In the genomic region with DNA sequence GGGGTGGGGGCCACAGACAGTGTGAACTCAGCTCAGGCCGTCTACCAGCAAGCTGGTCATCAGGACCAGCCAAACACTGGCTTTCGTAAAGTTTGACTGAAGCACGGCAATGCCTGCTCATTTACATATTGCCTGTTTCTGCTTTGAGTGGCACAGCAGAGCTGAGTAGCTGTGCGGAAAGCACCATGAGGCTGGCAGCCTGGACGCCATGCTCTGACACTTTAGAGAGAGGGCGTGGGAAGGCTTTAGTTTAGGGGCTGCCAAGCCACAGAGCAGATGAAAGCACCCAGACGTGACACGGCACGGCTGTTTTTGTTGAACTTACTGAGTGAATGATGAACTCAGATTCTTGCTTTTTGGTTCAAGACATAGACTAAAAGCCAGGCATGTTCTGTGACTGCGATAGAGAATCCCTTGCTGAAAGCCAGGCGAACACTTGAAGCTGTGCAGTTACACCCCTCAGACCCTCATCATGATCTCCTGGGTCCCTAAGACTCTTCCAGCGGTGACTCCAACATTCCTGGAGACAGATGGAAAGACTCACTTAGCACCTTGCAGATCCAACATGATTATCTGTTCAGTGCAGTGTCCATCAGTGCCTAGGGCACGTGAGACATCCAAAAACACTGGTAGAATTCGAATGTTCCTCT, we compare ENCODE assay signal across 9 cellular contexts.
DNase-seq lines count a peak whose midpoint lies in the region; ATAC-seq and TF ChIP-seq lines count a peak whose summit lies in the region.
"Had no signal": no experiment of that assay in that cellular context is flagged by ENCODE, and none has a peak within 500 bp of the region (broad histone marks: within the 10 kb centered on the region; RNA-seq: fewer than 3 reads in every experiment).

No MANE protein-coding gene starts in this region.

- intact Hi-C loops in dorsolateral prefrontal cortex (cut with DNase I) = no loop called here

- H3K27me3 ChIP-seq in dorsolateral prefrontal cortex = no peaks in the 10 kb centered on the region
- H3K27me3 ChIP-seq: cardiac muscle cell had no signal

- DNase-seq in GM03348 (ENCODE audit: low spot score) = peak; percentile 57
- peak; percentile 93 for DNase-seq in fibroblast of villous mesenchyme (ENCODE audit: low read depth)
- DNase-seq in HPDE6-E6E7 (ENCODE audit: extremely low spot score) = no peak
- DNase-seq in hypothalamus (lab: John Stamatoyannopoulos, UW) = no peak
- no peak for DNase-seq in NCI-H2196 treated with DMSO at 0.1 percent for 48 hours (lab: John Stamatoyannopoulos, UW; ENCODE audit: unreplicated experiment)
- DNase-seq in dorsolateral prefrontal cortex = no peak

- H3K4me3 ChIP-seq in fibroblast of villous mesenchyme (ENCODE audit: low read depth, low read length) (no peak overlapping the region), dorsolateral prefrontal cortex (no peak overlapping the region)
- H3K4me3 ChIP-seq: cardiac muscle cell had no signal

- ATAC-seq in GM19467 (IDR thresholded peaks at IDR 0.05; ENCODE audit: unreplicated experiment) = peak; percentile 98
- ATAC-seq in HG03460 (IDR thresholded peaks at IDR 0.05; ENCODE audit: unreplicated experiment) = peak; percentile 98

- TF ChIP-seq CTCF in fibroblast of villous mesenchyme (IDR thresholded peaks at IDR 0.05; ENCODE audit: insufficient read depth, low read depth, low read length) (no peak), dorsolateral prefrontal cortex (IDR thresholded peaks at IDR 0.05 in 54 of 56, conservative IDR thresholded peaks at IDR 0.05 in 2 of 56; ENCODE audit: low read depth in 1 of 56, partially characterized antibody in 56 of 56) (no peak)

- H3K27ac ChIP-seq in dorsolateral prefrontal cortex = peak overlapping the region in 2 of 59 donors; percentile 11 to 21
- H3K27ac ChIP-seq: cardiac muscle cell had no signal

Comparison
In these comparisons a context has a peak if more than half of its experiments do, and no peak if none do; other contexts are left out.
1. DNase-seq: peak in GM03348 (single experiment) and fibroblast of villous mesenchyme (single experiment); none in HPDE6-E6E7 (single experiment), hypothalamus (0 of 51), NCI-H2196 treated with DMSO at 0.1 percent for 48 hours (single experiment) and dorsolateral prefrontal cortex (0 of 10).